16 cellular contexts compared by ENCODE assay signal in the genomic region with DNA sequence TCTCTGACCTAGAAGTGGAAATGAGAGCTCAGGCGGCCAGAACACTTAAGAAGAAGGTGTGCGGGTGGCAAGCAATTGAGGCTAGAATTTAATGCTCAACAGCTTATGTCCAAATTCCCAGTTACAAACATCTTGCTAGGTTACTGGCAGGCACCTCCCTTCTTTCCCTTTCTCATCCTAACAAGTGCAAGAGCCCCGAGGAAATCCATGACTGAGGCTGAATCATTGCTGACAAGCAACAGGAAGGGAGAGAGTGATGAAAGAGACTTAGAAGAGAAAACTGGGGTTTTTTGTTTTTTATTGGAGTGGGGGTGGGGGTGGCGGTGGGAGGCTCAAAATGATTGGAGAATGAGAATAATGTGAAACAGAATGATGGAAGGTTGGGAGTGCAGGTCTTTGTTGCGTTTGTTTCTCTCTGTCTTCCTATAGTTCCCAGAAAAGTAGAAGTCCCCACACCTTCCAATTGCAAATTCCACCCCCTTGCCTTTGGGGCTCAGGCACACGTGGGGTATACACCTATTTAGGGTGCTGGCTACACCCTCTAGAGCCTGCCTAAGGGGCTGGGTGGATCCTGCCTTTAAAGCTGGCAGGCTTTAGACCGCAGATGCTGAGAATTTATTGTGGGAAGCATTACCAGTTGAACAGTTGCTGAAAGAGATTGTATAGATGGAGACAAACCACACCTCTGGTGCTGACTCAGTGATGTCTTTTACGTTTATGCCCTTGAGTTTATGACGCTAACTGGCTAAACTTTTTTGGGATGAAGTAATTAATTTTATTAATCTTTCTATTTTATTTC. TPM values are rescaled to one million over a fixed set of nuclear protein-coding genes. Genes with fewer than 3 reads are reported as not detected.
DNase-seq lines count a peak whose midpoint lies in the region; ATAC-seq, FAIRE-seq and TF ChIP-seq lines count a peak whose summit lies in the region.
"Had no signal": no experiment of that assay in that cellular context is flagged by ENCODE, and none has a peak within 500 bp of the region (broad histone marks: within the 10 kb centered on the region; RNA-seq: fewer than 3 reads in every experiment).

No MANE protein-coding gene starts in this region.

- peak overlapping the region; percentile 63 to 69 for H3K27ac ChIP-seq in kidney (ENCODE audit: low read depth in 2 of 2, low read length in 2 of 2)
- no peak overlapping the region for H3K27ac ChIP-seq in Karpas-422 (ENCODE audit: low read length)
- H3K27ac ChIP-seq: thoracic aorta had no signal

- no peaks in the 10 kb centered on the region for H3K27me3 ChIP-seq in Karpas-422 (ENCODE audit: low read length)

- TF ChIP-seq CTCF in brain (conservative IDR thresholded peaks at IDR 0.05) (no peak), kidney (IDR thresholded peaks at IDR 0.05; ENCODE audit: borderline replicate concordance, extremely low read depth, insufficient read depth) (no peak), type B pancreatic cell (conservative IDR thresholded peaks at IDR 0.05) (no peak)

- no peak overlapping the region for H2AFZ ChIP-seq in Karpas-422 (ENCODE audit: low read length)

- ATAC-seq in GM18868 (IDR thresholded peaks at IDR 0.05; ENCODE audit: unreplicated experiment), result no peak
- ATAC-seq in GM21390 (IDR thresholded peaks at IDR 0.05; ENCODE audit: unreplicated experiment), result no peak
- ATAC-seq: activated CD4-positive, alpha-beta T cell treated with anti-CD3 and anti-CD28 coated beads for 36 hours; activated naive CD4-positive, alpha-beta T cell treated with anti-CD3 and anti-CD28 coated beads, Interleukin-2, amount 50 U/mL, for 72 hours had no signal

- peaks cover 0 to 3% of the 10 kb centered on the region in 2 donors for H3K4me1 ChIP-seq in kidney (ENCODE audit: control insufficient read depth in 1 of 2, insufficient read depth in 1 of 2, low read depth in 1 of 2, low read length in 2 of 2)
- no peaks in the 10 kb centered on the region for H3K4me1 ChIP-seq in Karpas-422 (ENCODE audit: low read length)
- H3K4me1 ChIP-seq: A549 had no signal

- intact Hi-C loops in kidney (cut with DNase I), result no loop called here

- H3K9ac ChIP-seq in kidney (ENCODE audit: low read length in 2 of 2) (peak overlapping the region; percentile 65 to 77), Karpas-422 (ENCODE audit: low read length) (no peak overlapping the region)

- no peaks in the 10 kb centered on the region for H3K79me2 ChIP-seq in Karpas-422 (ENCODE audit: low read length)

- H3K36me3 ChIP-seq in kidney (ENCODE audit: control insufficient read depth in 1 of 2, insufficient read depth in 2 of 2, low read length in 2 of 2) (no peaks in the 10 kb centered on the region), Karpas-422 (ENCODE audit: insufficient read depth, low read length) (no peaks in the 10 kb centered on the region)
- H3K36me3 ChIP-seq: thoracic aorta had no signal

- H3K4me3 Mint-ChIP-seq in brain, result peak overlapping the region in 4 of 5 experiments; percentile 33 to 85 (median 84)
- H3K4me3 Mint-ChIP-seq in type B pancreatic cell, result peak overlapping the region; percentile 96
- H3K4me3 Mint-ChIP-seq: activated CD4-positive, alpha-beta T cell treated with anti-CD3 and anti-CD28 coated beads for 36 hours had no signal

- H3K9me3 ChIP-seq in kidney (ENCODE audit: control insufficient read depth in 1 of 2, low read length in 2 of 2) (no peaks in the 10 kb centered on the region), Karpas-422 (ENCODE audit: low read length) (0 out of 2 replicates have a peak, but pooled peaks cover 4% of the 10 kb centered on the region)
- H3K9me3 ChIP-seq: A549, thoracic aorta had no signal

- H3K27me3 Mint-ChIP-seq in brain (peaks cover 57% of the 10 kb centered on the region), type B pancreatic cell (peaks cover 43% of the 10 kb centered on the region)

- peak overlapping the region; percentile 66 to 69 for H3K4me3 ChIP-seq in kidney (ENCODE audit: low read length in 2 of 2)
- H3K4me3 ChIP-seq in Karpas-422 (ENCODE audit: low read length), result no peak overlapping the region

- no peaks in the 10 kb centered on the region for H4K20me1 ChIP-seq in Karpas-422 (ENCODE audit: insufficient read depth, low read depth, low read length)

- no peak overlapping the region for H3K4me2 ChIP-seq in Karpas-422 (ENCODE audit: low read depth, low read length, poor library complexity, severe bottlenecking)

- H3K36me3 Mint-ChIP-seq in brain (no peaks in the 10 kb centered on the region), type B pancreatic cell (peaks cover 5% of the 10 kb centered on the region)

- peak; percentile 15 to 33 for DNase-seq in NCI-H526 (lab: John Stamatoyannopoulos, UW)
- no peak for DNase-seq in NCI-H526 treated with DMSO at 0.1 percent for 48 hours (lab: John Stamatoyannopoulos, UW)
- no peak for DNase-seq in kidney
- no peak for DNase-seq in type B pancreatic cell (ENCODE audit: extremely low spot score, unreplicated experiment)
- no peak for DNase-seq in Karpas-422
- DNase-seq: activated CD4-positive, alpha-beta T cell treated with anti-CD3 and anti-CD28 coated beads for 36 hours; NCI-H1105 treated with DMSO at 0.1 percent for 48 hours; stimulated activated CD4-positive, alpha-beta T cell treated with anti-CD3 and anti-CD28 coated beads, Interleukin-2, amount 100 ng/mL, for 24 hours had no signal

- H3K27ac Mint-ChIP-seq in brain (peak overlapping the region in 2 of 5 experiments; percentile 12 to 45), type B pancreatic cell (peak overlapping the region; percentile 93)
- H3K27ac Mint-ChIP-seq: activated CD4-positive, alpha-beta T cell treated with anti-CD3 and anti-CD28 coated beads for 36 hours; activated naive CD4-positive, alpha-beta T cell treated with anti-CD3 and anti-CD28 coated beads, Interleukin-2, amount 50 U/mL, for 72 hours had no signal

- FAIRE-seq in kidney (lab: Jason Lieb, UNC), result no peak
- FAIRE-seq: A549, endothelial cell of umbilical vein had no signal

- H3K9me2 ChIP-seq in Karpas-422 (replicated peaks; ENCODE audit: insufficient read depth, low read length), result no peaks in the 10 kb centered on the region

- H3K4me1 Mint-ChIP-seq in brain (peaks cover 7% of the 10 kb centered on the region), type B pancreatic cell (ENCODE audit: unreplicated experiment) (peaks cover 11% of the 10 kb centered on the region)
- H3K4me1 Mint-ChIP-seq: activated CD4-positive, alpha-beta T cell treated with anti-CD3 and anti-CD28 coated beads for 36 hours had no signal

- H3K9me3 Mint-ChIP-seq in brain (peaks cover 3 to 11% (median 5%) of the 10 kb centered on the region in 5 experiments), type B pancreatic cell (no peaks in the 10 kb centered on the region)

RNA-seq across cellular contexts. Expression of gene FAM83B, which starts 1.4 kb away (rescaled TPM):
- polyA plus RNA-seq in brain (ENCODE audit: insufficient read depth, low read depth, low replicate concordance), result not detected
- 12.7 TPM for total RNA-seq in kidney
- 0.77 TPM for polyA plus RNA-seq in kidney (ENCODE audit: insufficient read depth, low read depth, low replicate concordance)
- total RNA-seq in type B pancreatic cell (ENCODE audit: low replicate concordance), result 11.3 and 33.9 TPM in 2 replicates
- total RNA-seq in Karpas-422 (2014; rRNA removed; shearing (Covaris generic); ENCODE audit: low replicate concordance), result not detected in 2 replicates
- total RNA-seq: activated CD4-positive, alpha-beta T cell treated with anti-CD3 and anti-CD28 coated beads for 36 hours; activated naive CD4-positive, alpha-beta T cell treated with anti-CD3 and anti-CD28 coated beads, Interleukin-2, amount 50 U/mL, for 72 hours; endothelial cell of umbilical vein; mesenteric fat pad; thoracic aorta had no signal
- polyA plus RNA-seq: endothelial cell of umbilical vein had no signal

Comparison
In these comparisons a context has a peak if more than half of its experiments do, and no peak if none do; other contexts are left out.
1. DNase-seq: peak in NCI-H526 (2 of 2); none in NCI-H526 treated with DMSO at 0.1 percent for 48 hours (single experiment), kidney (single experiment), type B pancreatic cell (single experiment) and Karpas-422 (single experiment).
2. RNA of gene FAM83B, which starts 1.4 kb away (total RNA-seq): 12.7 TPM in kidney (single experiment) and 11.3 to 33.9 TPM in type B pancreatic cell; not detected in Karpas-422; every median in the first group is over 10 times any median in the second.